In genomic region chr12:82358200-82359114, GRCh38 we compare ENCODE assay signal across 1 cellular context.
TF ChIP-seq lines count a peak whose summit lies in the region.

Gene CCDC59 (minus strand): TSS chr12:82358387. CDS start chr12:82358376, 11 bp downstream.
Gene METTL25 (plus strand): TSS chr12:82358529. CDS start chr12:82358566, 37 bp downstream.

TF ChIP-seq in GM12878, 131 proteins besides CTCF, POLR2A, EP300 and RAD21 (continued from another document and continues in another):
- TF ChIP-seq ZBTB33 (IDR thresholded peaks at IDR 0.05) (peak; percentile 51; the same call in 1 of the 2 replicates), REST (IDR thresholded peaks at IDR 0.05; ENCODE audit: low read depth, low read length) (peak; percentile 53; the same call in 1 of the 2 replicates), IRF3 (IDR thresholded peaks at IDR 0.05) (0 out of 2 replicates have a peak, but pooled peaks have one; percentile 23), SIX5 (IDR thresholded peaks at IDR 0.05; ENCODE audit: low read depth, low read length, severe bottlenecking) (peak; percentile 76), RAD51 (IDR thresholded peaks at IDR 0.05) (peak; percentile 83), CUX1 (IDR thresholded peaks at IDR 0.05; ENCODE audit: insufficient replicate concordance, low read depth, low read length) (peak; percentile 100), HCFC1 (IDR thresholded peaks at IDR 0.05; ENCODE audit: low read length) (peak; percentile 95), TCF3 (IDR thresholded peaks at IDR 0.05; ENCODE audit: borderline replicate concordance, insufficient read depth, low read depth, low read length) (no peak; the same call in 1 of the 2 replicates), RCOR1 (conservative IDR thresholded peaks at IDR 0.05; ENCODE audit: low read depth, low read length) (no peak), HDGF (IDR thresholded peaks at IDR 0.05) (peak; percentile 90; the same call in 1 of the 2 replicates), TAF1 (IDR thresholded peaks at IDR 0.05; ENCODE audit: borderline replicate concordance, low read depth, low read length) (peak; percentile 96), MEF2B (IDR thresholded peaks at IDR 0.05; ENCODE audit: partially characterized antibody, poor library complexity, severe bottlenecking) (peak; percentile 98), PAX5 (IDR thresholded peaks at IDR 0.05; ENCODE audit: borderline replicate concordance, low read depth, low read length) (peak; percentile 71; the same call in 1 of the 2 replicates), SMAD5 (IDR thresholded peaks at IDR 0.05; ENCODE audit: low read depth) (peak; percentile 92), SP1 (IDR thresholded peaks at IDR 0.05; ENCODE audit: low read depth, low read length) (peak; percentile 90), BCL3 (IDR thresholded peaks at IDR 0.05; ENCODE audit: borderline replicate concordance, insufficient read depth, low read depth, low read length, poor library complexity, severe bottlenecking) (peak; percentile 43), EZH2 (IDR thresholded peaks at IDR 0.05; ENCODE audit: borderline replicate concordance, control insufficient read depth, low read depth, low read length) (no peak), CBFB (IDR thresholded peaks at IDR 0.05; ENCODE audit: low read depth) (peak; percentile 96), NBN (IDR thresholded peaks at IDR 0.05) (peak; percentile 100), ASH2L (IDR thresholded peaks at IDR 0.05; ENCODE audit: borderline replicate concordance, low read depth) (peak; percentile 96), RUNX3 (IDR thresholded peaks at IDR 0.05; ENCODE audit: low read length) (peak; percentile 97), FOXK2 (IDR thresholded peaks at IDR 0.05) (peak; percentile 87), SMAD1 (IDR thresholded peaks at IDR 0.05; ENCODE audit: low read depth, partially characterized antibody) (peak; percentile 75), E2F8 (IDR thresholded peaks at IDR 0.05; ENCODE audit: low read depth, partially characterized antibody) (peak; percentile 91), PRDM15 (CRISPR knock-in tag; IDR thresholded peaks at IDR 0.05) (no peak), CREB1 (IDR thresholded peaks at IDR 0.05; ENCODE audit: low read depth) (peak; percentile 100), NR2F1 (conservative IDR thresholded peaks at IDR 0.05) (peak; percentile 100), POLR2AphosphoS5 (IDR thresholded peaks at IDR 0.05; ENCODE audit: low read length) (peak; percentile 96), IRF5 (IDR thresholded peaks at IDR 0.05; ENCODE audit: borderline replicate concordance) (no peak), BRCA1 (IDR thresholded peaks at IDR 0.05; ENCODE audit: low read depth, low read length) (peak; percentile 62), ATF2 (IDR thresholded peaks at IDR 0.05; ENCODE audit: low read length) (peak; percentile 50; the same call in 1 of the 2 replicates), STAT1 (conservative IDR thresholded peaks at IDR 0.05) (peak; percentile 94)
